ENCODE assay signal across 1 cellular context in the genomic region with DNA sequence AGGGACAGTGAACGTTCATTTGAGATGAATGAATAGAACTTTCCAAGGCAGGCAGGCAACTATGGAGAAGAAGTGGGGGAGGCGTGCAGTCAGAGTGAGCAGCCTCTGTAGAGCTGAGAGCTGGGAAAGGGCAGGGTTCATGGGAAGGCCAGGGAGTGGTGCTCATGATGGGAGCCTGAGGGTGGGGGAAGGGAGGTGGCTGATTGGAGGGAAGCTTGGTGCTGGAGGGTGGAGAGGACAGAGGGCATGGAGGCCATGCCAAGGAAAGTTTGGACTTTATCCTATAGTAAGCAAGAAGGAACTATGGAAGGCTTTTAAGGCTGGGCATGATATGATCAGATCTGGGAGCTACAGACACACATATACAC.
TF ChIP-seq lines count a peak whose summit lies in the region.

No MANE protein-coding gene starts in this region.

TF ChIP-seq in HepG2, 621 proteins besides CTCF, POLR2A, EP300 and RAD21 (continues in another document):
- TF ChIP-seq, protein P1, sequence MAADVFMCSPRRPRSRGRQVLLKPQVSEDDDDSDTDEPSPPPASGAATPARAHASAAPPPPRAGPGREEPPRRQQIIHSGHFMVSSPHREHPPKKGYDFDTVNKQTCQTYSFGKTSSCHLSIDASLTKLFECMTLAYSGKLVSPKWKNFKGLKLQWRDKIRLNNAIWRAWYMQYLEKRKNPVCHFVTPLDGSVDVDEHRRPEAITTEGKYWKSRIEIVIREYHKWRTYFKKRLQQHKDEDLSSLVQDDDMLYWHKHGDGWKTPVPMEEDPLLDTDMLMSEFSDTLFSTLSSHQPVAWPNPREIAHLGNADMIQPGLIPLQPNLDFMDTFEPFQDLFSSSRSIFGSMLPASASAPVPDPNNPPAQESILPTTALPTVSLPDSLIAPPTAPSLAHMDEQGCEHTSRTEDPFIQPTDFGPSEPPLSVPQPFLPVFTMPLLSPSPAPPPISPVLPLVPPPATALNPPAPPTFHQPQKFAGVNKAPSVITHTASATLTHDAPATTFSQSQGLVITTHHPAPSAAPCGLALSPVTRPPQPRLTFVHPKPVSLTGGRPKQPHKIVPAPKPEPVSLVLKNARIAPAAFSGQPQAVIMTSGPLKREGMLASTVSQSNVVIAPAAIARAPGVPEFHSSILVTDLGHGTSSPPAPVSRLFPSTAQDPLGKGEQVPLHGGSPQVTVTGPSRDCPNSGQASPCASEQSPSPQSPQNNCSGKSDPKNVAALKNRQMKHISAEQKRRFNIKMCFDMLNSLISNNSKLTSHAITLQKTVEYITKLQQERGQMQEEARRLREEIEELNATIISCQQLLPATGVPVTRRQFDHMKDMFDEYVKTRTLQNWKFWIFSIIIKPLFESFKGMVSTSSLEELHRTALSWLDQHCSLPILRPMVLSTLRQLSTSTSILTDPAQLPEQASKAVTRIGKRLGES (CRISPR knock-in tag; IDR thresholded peaks at IDR 0.05; ENCODE audit: borderline replicate concordance) = no peak
- 0 out of 2 replicates have a peak, but pooled peaks have one; percentile 38 for TF ChIP-seq RXRB (CRISPR knock-in tag; IDR thresholded peaks at IDR 0.05; ENCODE audit: borderline replicate concordance)
- TF ChIP-seq RARA (CRISPR knock-in tag; IDR thresholded peaks at IDR 0.05) = peak; percentile 96
- TF ChIP-seq ZNF230 (CRISPR knock-in tag; IDR thresholded peaks at IDR 0.05) = no peak
- TF ChIP-seq ZNF687 (CRISPR knock-in tag; IDR thresholded peaks at IDR 0.05) = peak; percentile 20; the same call in 1 of the 2 replicates
- TF ChIP-seq, protein P2, sequence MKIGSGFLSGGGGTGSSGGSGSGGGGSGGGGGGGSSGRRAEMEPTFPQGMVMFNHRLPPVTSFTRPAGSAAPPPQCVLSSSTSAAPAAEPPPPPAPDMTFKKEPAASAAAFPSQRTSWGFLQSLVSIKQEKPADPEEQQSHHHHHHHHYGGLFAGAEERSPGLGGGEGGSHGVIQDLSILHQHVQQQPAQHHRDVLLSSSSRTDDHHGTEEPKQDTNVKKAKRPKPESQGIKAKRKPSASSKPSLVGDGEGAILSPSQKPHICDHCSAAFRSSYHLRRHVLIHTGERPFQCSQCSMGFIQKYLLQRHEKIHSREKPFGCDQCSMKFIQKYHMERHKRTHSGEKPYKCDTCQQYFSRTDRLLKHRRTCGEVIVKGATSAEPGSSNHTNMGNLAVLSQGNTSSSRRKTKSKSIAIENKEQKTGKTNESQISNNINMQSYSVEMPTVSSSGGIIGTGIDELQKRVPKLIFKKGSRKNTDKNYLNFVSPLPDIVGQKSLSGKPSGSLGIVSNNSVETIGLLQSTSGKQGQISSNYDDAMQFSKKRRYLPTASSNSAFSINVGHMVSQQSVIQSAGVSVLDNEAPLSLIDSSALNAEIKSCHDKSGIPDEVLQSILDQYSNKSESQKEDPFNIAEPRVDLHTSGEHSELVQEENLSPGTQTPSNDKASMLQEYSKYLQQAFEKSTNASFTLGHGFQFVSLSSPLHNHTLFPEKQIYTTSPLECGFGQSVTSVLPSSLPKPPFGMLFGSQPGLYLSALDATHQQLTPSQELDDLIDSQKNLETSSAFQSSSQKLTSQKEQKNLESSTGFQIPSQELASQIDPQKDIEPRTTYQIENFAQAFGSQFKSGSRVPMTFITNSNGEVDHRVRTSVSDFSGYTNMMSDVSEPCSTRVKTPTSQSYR (CRISPR knock-in tag; IDR thresholded peaks at IDR 0.05; ENCODE audit: borderline replicate concordance) = peak; percentile 83; the same call in 1 of the 2 replicates
- peak; percentile 63 for TF ChIP-seq HNF4A (CRISPR knock-in tag; IDR thresholded peaks at IDR 0.05)
- TF ChIP-seq SALL1 (CRISPR knock-in tag; IDR thresholded peaks at IDR 0.05) = peak; percentile 46; the same call in 1 of the 2 replicates
- no peak for TF ChIP-seq ZBTB46 (CRISPR knock-in tag; IDR thresholded peaks at IDR 0.05; ENCODE audit: borderline replicate concordance)
- TF ChIP-seq ZNF326 (CRISPR knock-in tag; IDR thresholded peaks at IDR 0.05; ENCODE audit: borderline replicate concordance) = no peak
- no peak for TF ChIP-seq GABPB1 (CRISPR knock-in tag; IDR thresholded peaks at IDR 0.05)
- no peak for TF ChIP-seq ZNF839 (CRISPR knock-in tag; IDR thresholded peaks at IDR 0.05; ENCODE audit: borderline replicate concordance)
- no peak for TF ChIP-seq ZBTB4 (CRISPR knock-in tag; IDR thresholded peaks at IDR 0.05; ENCODE audit: borderline replicate concordance)
- TF ChIP-seq RXRA (CRISPR knock-in tag; IDR thresholded peaks at IDR 0.05) = peak; percentile 32; the same call in 1 of the 2 replicates
- TF ChIP-seq, protein P3, sequence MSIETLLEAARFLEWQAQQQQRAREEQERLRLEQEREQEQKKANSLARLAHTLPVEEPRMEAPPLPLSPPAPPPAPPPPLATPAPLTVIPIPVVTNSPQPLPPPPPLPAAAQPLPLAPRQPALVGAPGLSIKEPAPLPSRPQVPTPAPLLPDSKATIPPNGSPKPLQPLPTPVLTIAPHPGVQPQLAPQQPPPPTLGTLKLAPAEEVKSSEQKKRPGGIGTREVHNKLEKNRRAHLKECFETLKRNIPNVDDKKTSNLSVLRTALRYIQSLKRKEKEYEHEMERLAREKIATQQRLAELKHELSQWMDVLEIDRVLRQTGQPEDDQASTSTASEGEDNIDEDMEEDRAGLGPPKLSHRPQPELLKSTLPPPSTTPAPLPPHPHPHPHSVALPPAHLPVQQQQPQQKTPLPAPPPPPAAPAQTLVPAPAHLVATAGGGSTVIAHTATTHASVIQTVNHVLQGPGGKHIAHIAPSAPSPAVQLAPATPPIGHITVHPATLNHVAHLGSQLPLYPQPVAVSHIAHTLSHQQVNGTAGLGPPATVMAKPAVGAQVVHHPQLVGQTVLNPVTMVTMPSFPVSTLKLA (IDR thresholded peaks at IDR 0.05) = no peak
- no peak for TF ChIP-seq PTBP1 (IDR thresholded peaks at IDR 0.05; ENCODE audit: low read depth, low read length, poor library complexity, severe bottlenecking)
- 0 out of 2 replicates have a peak, but pooled peaks have one; percentile 39 for TF ChIP-seq SAP130 (CRISPR knock-in tag; IDR thresholded peaks at IDR 0.05; ENCODE audit: low read depth)
- peak; percentile 23; the same call in 1 of the 2 replicates for TF ChIP-seq NR2F6 (IDR thresholded peaks at IDR 0.05)
- TF ChIP-seq NR2F6 (CRISPR knock-in tag; IDR thresholded peaks at IDR 0.05) = peak; percentile 42; the same call in 1 of the 2 replicates
- no peak for TF ChIP-seq ZBTB38 (CRISPR knock-in tag; IDR thresholded peaks at IDR 0.05)
- TF ChIP-seq HNF4G (IDR thresholded peaks at IDR 0.05; ENCODE audit: borderline replicate concordance, low read depth, low read length) = peak; percentile 25; the same call in 1 of the 2 replicates
- no peak for TF ChIP-seq HNF4G (CRISPR knock-in tag; IDR thresholded peaks at IDR 0.05; ENCODE audit: borderline replicate concordance, low read depth)
- TF ChIP-seq TFAP4 (IDR thresholded peaks at IDR 0.05; ENCODE audit: borderline replicate concordance, low read depth) = no peak
- TF ChIP-seq SPEN (CRISPR knock-in tag; IDR thresholded peaks at IDR 0.05; ENCODE audit: low read depth) = peak; percentile 70; the same call in 1 of the 2 replicates
- no peak for TF ChIP-seq ZNF138 (CRISPR knock-in tag; IDR thresholded peaks at IDR 0.05; ENCODE audit: low read depth)
- 0 out of 2 replicates have a peak, but pooled peaks have one; percentile 12 for TF ChIP-seq HDAC2 (CRISPR knock-in tag; IDR thresholded peaks at IDR 0.05)
- TF ChIP-seq, protein P4, sequence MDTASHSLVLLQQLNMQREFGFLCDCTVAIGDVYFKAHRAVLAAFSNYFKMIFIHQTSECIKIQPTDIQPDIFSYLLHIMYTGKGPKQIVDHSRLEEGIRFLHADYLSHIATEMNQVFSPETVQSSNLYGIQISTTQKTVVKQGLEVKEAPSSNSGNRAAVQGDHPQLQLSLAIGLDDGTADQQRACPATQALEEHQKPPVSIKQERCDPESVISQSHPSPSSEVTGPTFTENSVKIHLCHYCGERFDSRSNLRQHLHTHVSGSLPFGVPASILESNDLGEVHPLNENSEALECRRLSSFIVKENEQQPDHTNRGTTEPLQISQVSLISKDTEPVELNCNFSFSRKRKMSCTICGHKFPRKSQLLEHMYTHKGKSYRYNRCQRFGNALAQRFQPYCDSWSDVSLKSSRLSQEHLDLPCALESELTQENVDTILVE (CRISPR knock-in tag; IDR thresholded peaks at IDR 0.05) = no peak
- TF ChIP-seq ZNF879 (CRISPR knock-in tag; IDR thresholded peaks at IDR 0.05) = no peak
- TF ChIP-seq NR2F1 (CRISPR knock-in tag; IDR thresholded peaks at IDR 0.05) = 0 out of 4 replicates have a peak, but pooled peaks of 1 of the 2 experiments have one; percentile 20
- no peak for TF ChIP-seq MATR3 (CRISPR knock-in tag; IDR thresholded peaks at IDR 0.05)
